Comparison of ENCODE assay signal across 16 cellular contexts in the genomic region with DNA sequence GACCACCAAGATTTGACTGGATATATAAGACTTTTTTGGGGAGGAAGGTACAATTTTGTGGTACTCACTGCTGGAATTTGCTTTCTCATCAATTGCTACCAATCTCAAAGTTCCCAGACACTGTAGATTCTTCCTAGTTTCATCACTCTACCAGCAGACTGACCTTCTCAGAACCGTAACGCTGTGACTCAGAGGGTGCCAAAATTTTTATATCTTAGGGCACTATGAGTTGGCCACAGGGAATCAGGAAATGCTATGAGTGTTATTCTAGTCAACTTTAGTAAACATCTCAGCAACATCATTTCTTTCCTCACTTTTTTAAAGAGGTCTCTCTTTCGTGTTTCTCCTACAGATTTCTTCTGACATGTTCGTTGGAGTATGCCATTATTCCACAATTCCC.
DNase-seq lines count a peak whose midpoint lies in the region; TF ChIP-seq lines count a peak whose summit lies in the region.
"Had no signal": no experiment of that assay in that cellular context is flagged by ENCODE, and none has a peak within 500 bp of the region (broad histone marks: within the 10 kb centered on the region; RNA-seq: fewer than 3 reads in every experiment).

No MANE protein-coding gene starts in this region.

- DNase-seq in AG09319 (ENCODE audit: extremely low read depth, low read depth) (peak; percentile 14), LHCN-M2 (ENCODE audit: low read depth) (peak; percentile 78), brain microvascular endothelial cell (peak; percentile 77), kidney tubule cell (ENCODE audit: low spot score) (peak; percentile 20), AG08396 (ENCODE audit: low spot score) (no peak), WERI-Rb-1 (no peak), NCI-H2171 (lab: John Stamatoyannopoulos, UW) (no peak)
- no peak for DNase-seq in stimulated activated CD8-positive, alpha-beta memory T cell treated with anti-CD3 and anti-CD28 coated beads, Interleukin-4, amount 100 ng/mL, for 48 hours
- DNase-seq: activated CD8-positive, alpha-beta memory T cell treated with anti-CD3 and anti-CD28 coated beads, Interleukin-2, amount 50 U/mL, for 48 hours; activated naive CD4-positive, alpha-beta T cell treated with anti-CD3 and anti-CD28 coated beads, Interleukin-2, amount 10 ng/mL, durations not matched to agents 7 days and 5 days; AML-193; caudate nucleus; NCI-H1092; SHP77; stimulated activated naive CD8-positive, alpha-beta T cell treated with anti-CD3 and anti-CD28 coated beads, Interleukin-15, Interleukin-2, amounts not matched to agents 100 U/mL and 50 U/mL, for 24 hours had no signal

- H3K4me3 ChIP-seq in brain microvascular endothelial cell (ENCODE audit: low read depth, low read length): no peak overlapping the region
- no peak overlapping the region for H3K4me3 ChIP-seq in WERI-Rb-1 (ENCODE audit: low read depth, low read length)

- no peaks in the 10 kb centered on the region for H3K9me3 ChIP-seq in WERI-Rb-1 (ENCODE audit: severe bottlenecking)

- in situ Hi-C loops in brain microvascular endothelial cell (cut with HindIII; ENCODE audit: low pct_ligation_motif_present, low sequenced_read_pairs): no loop called here

- H3K27me3 ChIP-seq in brain microvascular endothelial cell (replicated peaks): no peaks in the 10 kb centered on the region
- no peaks in the 10 kb centered on the region for H3K27me3 ChIP-seq in WERI-Rb-1 (ENCODE audit: insufficient read depth, low read depth, severe bottlenecking)

- H3K36me3 ChIP-seq in brain microvascular endothelial cell (replicated peaks): no peaks in the 10 kb centered on the region
- H3K36me3 ChIP-seq in WERI-Rb-1: no peaks in the 10 kb centered on the region

- H3K27ac ChIP-seq in brain microvascular endothelial cell (peak overlapping the region; percentile 66), WERI-Rb-1 (no peak overlapping the region)
- H3K27ac ChIP-seq: parathyroid adenoma had no signal

- no peak for TF ChIP-seq CTCF in AG09319 (IDR thresholded peaks at IDR 0.05; ENCODE audit: low read depth, low read length)
- TF ChIP-seq CTCF in brain microvascular endothelial cell (IDR thresholded peaks at IDR 0.05; ENCODE audit: low read depth, low read length, missing control alignments): no peak
- TF ChIP-seq CTCF in WERI-Rb-1 (IDR thresholded peaks at IDR 0.05; ENCODE audit: low read depth, low read length): no peak

Comparison
In these comparisons a context has a peak if more than half of its experiments do, and no peak if none do; other contexts are left out.
1. DNase-seq: peak in AG09319 (single experiment), LHCN-M2 (single experiment), brain microvascular endothelial cell (single experiment) and kidney tubule cell (single experiment); none in stimulated activated CD8-positive, alpha-beta memory T cell treated with anti-CD3 and anti-CD28 coated beads, Interleukin-4, amount 100 ng/mL, for 48 hours (single experiment), AG08396 (single experiment), WERI-Rb-1 (single experiment) and NCI-H2171 (single experiment).